Comparison of ENCODE assay signal across 29 cellular contexts in the genomic region with DNA sequence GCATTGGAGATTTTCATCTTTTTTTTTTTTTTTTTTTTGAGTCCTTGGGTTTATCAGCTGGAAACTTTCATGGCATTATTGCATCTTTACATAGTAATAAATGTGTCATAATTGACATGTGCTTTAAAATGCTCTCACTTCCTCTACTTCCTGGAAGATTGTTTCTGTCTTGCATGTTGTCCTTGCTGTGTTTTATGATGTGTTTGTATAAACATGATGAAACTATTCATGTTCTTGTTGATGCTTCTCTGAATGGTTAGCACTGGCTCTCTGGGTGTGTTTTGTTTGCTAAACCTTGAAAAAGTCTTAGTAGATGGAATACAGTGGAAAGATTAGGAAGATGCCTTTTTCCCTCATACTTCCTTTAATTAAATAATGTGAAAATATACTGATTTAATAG.
DNase-seq lines count a peak whose midpoint lies in the region; ATAC-seq and TF ChIP-seq lines count a peak whose summit lies in the region.
"Had no signal": no experiment of that assay in that cellular context is flagged by ENCODE, and none has a peak within 500 bp of the region (broad histone marks: within the 10 kb centered on the region; RNA-seq: fewer than 3 reads in every experiment).

No MANE protein-coding gene starts in this region.

- no peak for TF ChIP-seq CTCF in CD8-positive, alpha-beta T cell (IDR thresholded peaks at IDR 0.05)

- no peak overlapping the region for H3K4me3 ChIP-seq in CD8-positive, alpha-beta T cell (ENCODE audit: low read depth, low read length)
- no peak overlapping the region for H3K4me3 ChIP-seq in naive thymus-derived CD4-positive, alpha-beta T cell (ENCODE audit: low read length)
- H3K4me3 ChIP-seq: skin epidermis, tibial artery had no signal

- intact Hi-C loops in left colon (cut with DNase I, micrococcal nuclease) = no loop called here
- intact Hi-C loops in CD8-positive, alpha-beta T cell (cut with DNase I, micrococcal nuclease) = no loop called here
- intact Hi-C loops in naive thymus-derived CD4-positive, alpha-beta T cell (cut with micrococcal nuclease) = no loop called here

- H3K27me3 Mint-ChIP-seq in stimulated activated naive CD8-positive, alpha-beta T cell treated with anti-CD3 and anti-CD28 coated beads, Interleukin-15, Interleukin-2, amounts not matched to agents 100 ng/mL and 50 ng/mL, for 24 hours = no peaks in the 10 kb centered on the region
- no peaks in the 10 kb centered on the region for H3K27me3 Mint-ChIP-seq in stimulated activated naive CD8-positive, alpha-beta T cell treated with anti-CD3 and anti-CD28 coated beads, Interleukin-15, amount 100 ng/mL, for 72 hours
- H3K27me3 Mint-ChIP-seq in activated T-helper 17 cell treated with anti-CD3 and anti-CD28 coated beads, Interleukin-2, amount 50 U/mL, for 72 hours = no peaks in the 10 kb centered on the region
- no peaks in the 10 kb centered on the region for H3K27me3 Mint-ChIP-seq in CD8-positive, alpha-beta T cell (ENCODE audit: low read depth)
- no peaks in the 10 kb centered on the region for H3K27me3 Mint-ChIP-seq in naive thymus-derived CD4-positive, alpha-beta T cell
- H3K27me3 Mint-ChIP-seq: activated CD4-positive, alpha-beta memory T cell treated with anti-CD3 and anti-CD28 coated beads, Interleukin-2, amount 10 ng/mL, durations not matched to agents 7 days and 5 days; activated naive CD4-positive, alpha-beta T cell treated with anti-CD3 and anti-CD28 coated beads, Interleukin-2, amount 50 U/mL, for 24 hours; B cell; dendritic cell treated with granulocyte-macrophage colony-stimulating factor and Interleukin-4, amounts not matched to agents 40 ng/mL and 50 ng/mL, for 4 days; naive B cell; T-cell had no signal

- no peak overlapping the region for H3K27ac ChIP-seq in CD8-positive, alpha-beta T cell (ENCODE audit: low read depth, low read length)
- H3K27ac ChIP-seq in naive thymus-derived CD4-positive, alpha-beta T cell (ENCODE audit: low read depth, low read length) = no peak overlapping the region
- H3K27ac ChIP-seq: skin epidermis, tibial artery had no signal

- no peak for DNase-seq in stimulated activated naive CD8-positive, alpha-beta T cell treated with anti-CD3 and anti-CD28 coated beads, Interleukin-15, amount 100 ng/mL, for 72 hours
- DNase-seq in left colon (no peak), KG1 (lab: John Stamatoyannopoulos, UW) (no peak), AG20443 (ENCODE audit: low spot score) (no peak)
- no peak for DNase-seq in CD8-positive, alpha-beta T cell
- no peak for DNase-seq in naive thymus-derived CD4-positive, alpha-beta T cell
- DNase-seq: activated CD4-positive, alpha-beta memory T cell treated with anti-CD3 and anti-CD28 coated beads, Interleukin-2, amount 10 ng/mL, durations not matched to agents 7 days and 5 days; activated CD4-positive, CD25-positive, alpha-beta regulatory T cell; activated CD8-positive, alpha-beta memory T cell treated with anti-CD3 and anti-CD28 coated beads, Interleukin-2, amount 50 U/mL, for 48 hours; anterior cingulate cortex; H7; Kasumi-1; left ventricle myocardium superior; naive B cell; NCI-H1092 treated with DMSO at 0.1 percent for 48 hours; NCI-H187 treated with DMSO at 0.1 percent for 48 hours; NCI-H2171 treated with DMSO at 0.1 percent for 48 hours; NCI-H510A treated with DMSO at 0.1 percent for 48 hours; NK-92 treated with Interleukin-12 subunit alpha and Interleukin-12 subunit beta, amount 100 ng/mL, for 24 hours; SHP77; T-cell; tibial artery had no signal

- CTCF ChIA-PET in CD8-positive, alpha-beta T cell (lab: Charles Lee) = no interaction called here
- CTCF ChIA-PET in naive thymus-derived CD4-positive, alpha-beta T cell (lab: Charles Lee) = interaction anchor here (0.6 kb wide), 1 partner anchor 1977 kb away, joined by 3 read pairs; no protein-coding TSS in a partner anchor

- ATAC-seq in stimulated activated naive CD8-positive, alpha-beta T cell treated with anti-CD3 and anti-CD28 coated beads, Interleukin-15, amount 100 ng/mL, for 72 hours = no peak
- ATAC-seq in activated T-helper 17 cell treated with anti-CD3 and anti-CD28 coated beads, Interleukin-2, amount 50 U/mL, for 72 hours (replicated peaks) = no peak
- peak; percentile 85 for ATAC-seq in left colon
- ATAC-seq in CD8-positive, alpha-beta T cell = no peak
- no peak for ATAC-seq in naive thymus-derived CD4-positive, alpha-beta T cell
- ATAC-seq: left ventricle myocardium superior, T-cell had no signal

- peaks cover 7% of the 10 kb centered on the region for H3K4me1 ChIP-seq in CD8-positive, alpha-beta T cell (ENCODE audit: insufficient read depth, low read length)
- no peaks in the 10 kb centered on the region for H3K4me1 ChIP-seq in naive thymus-derived CD4-positive, alpha-beta T cell (ENCODE audit: control insufficient read depth in 2 of 2, insufficient read depth in 2 of 2, low read length in 2 of 2)
- H3K4me1 ChIP-seq: tibial artery had no signal

- no peaks in the 10 kb centered on the region for H3K27me3 ChIP-seq in CD8-positive, alpha-beta T cell (ENCODE audit: insufficient read depth, low read length)
- no peaks in the 10 kb centered on the region for H3K27me3 ChIP-seq in naive thymus-derived CD4-positive, alpha-beta T cell (ENCODE audit: control insufficient read depth in 2 of 2, insufficient read depth in 2 of 2, low read length in 2 of 2)

- no peaks in the 10 kb centered on the region for H3K9me3 Mint-ChIP-seq in stimulated activated naive CD8-positive, alpha-beta T cell treated with anti-CD3 and anti-CD28 coated beads, Interleukin-15, Interleukin-2, amounts not matched to agents 100 ng/mL and 50 ng/mL, for 24 hours
- H3K9me3 Mint-ChIP-seq in stimulated activated naive CD8-positive, alpha-beta T cell treated with anti-CD3 and anti-CD28 coated beads, Interleukin-15, amount 100 ng/mL, for 72 hours = no peaks in the 10 kb centered on the region
- no peaks in the 10 kb centered on the region for H3K9me3 Mint-ChIP-seq in activated T-helper 17 cell treated with anti-CD3 and anti-CD28 coated beads, Interleukin-2, amount 50 U/mL, for 72 hours
- H3K9me3 Mint-ChIP-seq in CD8-positive, alpha-beta T cell = no peaks in the 10 kb centered on the region
- peaks cover 0 to 3% (median 0%) of the 10 kb centered on the region in 11 donors for H3K9me3 Mint-ChIP-seq in naive thymus-derived CD4-positive, alpha-beta T cell
- H3K9me3 Mint-ChIP-seq: activated CD4-positive, alpha-beta memory T cell treated with anti-CD3 and anti-CD28 coated beads, Interleukin-2, amount 10 ng/mL, durations not matched to agents 7 days and 5 days; activated naive CD4-positive, alpha-beta T cell treated with anti-CD3 and anti-CD28 coated beads, Interleukin-2, amount 50 U/mL, for 24 hours; activated T-helper 2 cell treated with anti-CD3 and anti-CD28 coated beads, Interferon-gamma antibody, Interleukin-2, Interleukin-4, amounts not matched to agents 10 μg/mL and 5 μg/mL and 100 μg/mL, durations not matched to agents 14 hours and 24 hours and 36 hours; dendritic cell treated with granulocyte-macrophage colony-stimulating factor and Interleukin-4, amounts not matched to agents 40 ng/mL and 50 ng/mL, for 4 days; T-cell had no signal

- POLR2A ChIA-PET in CD8-positive, alpha-beta T cell (lab: Charles Lee) = no interaction called here
- POLR2A ChIA-PET in naive thymus-derived CD4-positive, alpha-beta T cell (lab: Charles Lee) = no interaction called here

- peak overlapping the region; percentile 8 for H3K27ac Mint-ChIP-seq in stimulated activated naive CD8-positive, alpha-beta T cell treated with anti-CD3 and anti-CD28 coated beads, Interleukin-15, Interleukin-2, amounts not matched to agents 100 ng/mL and 50 ng/mL, for 24 hours
- no peak overlapping the region for H3K27ac Mint-ChIP-seq in stimulated activated naive CD8-positive, alpha-beta T cell treated with anti-CD3 and anti-CD28 coated beads, Interleukin-15, amount 100 ng/mL, for 72 hours
- peak overlapping the region; percentile 82 for H3K27ac Mint-ChIP-seq in activated T-helper 17 cell treated with anti-CD3 and anti-CD28 coated beads, Interleukin-2, amount 50 U/mL, for 72 hours
- no peak overlapping the region for H3K27ac Mint-ChIP-seq in CD8-positive, alpha-beta T cell
- H3K27ac Mint-ChIP-seq in naive thymus-derived CD4-positive, alpha-beta T cell = peak overlapping the region in 1 of 9 donors; percentile 6
- H3K27ac Mint-ChIP-seq: activated CD4-positive, alpha-beta memory T cell treated with anti-CD3 and anti-CD28 coated beads, Interleukin-2, amount 10 ng/mL, durations not matched to agents 7 days and 5 days; activated T-helper 2 cell treated with anti-CD3 and anti-CD28 coated beads, Interferon-gamma antibody, Interleukin-2, Interleukin-4, amounts not matched to agents 10 μg/mL and 5 μg/mL and 100 μg/mL, durations not matched to agents 14 hours and 24 hours and 36 hours; B cell; T-cell had no signal

- H3K4me1 Mint-ChIP-seq in stimulated activated naive CD8-positive, alpha-beta T cell treated with anti-CD3 and anti-CD28 coated beads, Interleukin-15, Interleukin-2, amounts not matched to agents 100 ng/mL and 50 ng/mL, for 24 hours (ENCODE audit: low read depth) = peaks cover 42% of the 10 kb centered on the region
- H3K4me1 Mint-ChIP-seq in stimulated activated naive CD8-positive, alpha-beta T cell treated with anti-CD3 and anti-CD28 coated beads, Interleukin-15, amount 100 ng/mL, for 72 hours = peaks cover 24% of the 10 kb centered on the region
- H3K4me1 Mint-ChIP-seq in activated T-helper 17 cell treated with anti-CD3 and anti-CD28 coated beads, Interleukin-2, amount 50 U/mL, for 72 hours = peaks cover 54% of the 10 kb centered on the region
- H3K4me1 Mint-ChIP-seq in CD8-positive, alpha-beta T cell (ENCODE audit: low read depth) = peaks cover 56% of the 10 kb centered on the region
- peaks cover 20 to 74% (median 60%) of the 10 kb centered on the region in 7 donors for H3K4me1 Mint-ChIP-seq in naive thymus-derived CD4-positive, alpha-beta T cell

- no peaks in the 10 kb centered on the region for H3K36me3 ChIP-seq in CD8-positive, alpha-beta T cell (ENCODE audit: insufficient read depth, low read length)
- no peaks in the 10 kb centered on the region for H3K36me3 ChIP-seq in naive thymus-derived CD4-positive, alpha-beta T cell (ENCODE audit: control insufficient read depth in 2 of 3, insufficient read depth in 3 of 3, low read length in 3 of 3)
- H3K36me3 ChIP-seq: tibial artery had no signal

- H3K9me3 ChIP-seq in CD8-positive, alpha-beta T cell (ENCODE audit: low read length) = no peaks in the 10 kb centered on the region
- H3K9me3 ChIP-seq in naive thymus-derived CD4-positive, alpha-beta T cell (ENCODE audit: control insufficient read depth in 2 of 3, low read length in 3 of 3) = no peaks in the 10 kb centered on the region
- H3K9me3 ChIP-seq: tibial artery had no signal

- H3K36me3 Mint-ChIP-seq in stimulated activated naive CD8-positive, alpha-beta T cell treated with anti-CD3 and anti-CD28 coated beads, Interleukin-15, Interleukin-2, amounts not matched to agents 100 ng/mL and 50 ng/mL, for 24 hours (ENCODE audit: low read depth) = peaks cover 11% of the 10 kb centered on the region
- H3K36me3 Mint-ChIP-seq in activated T-helper 17 cell treated with anti-CD3 and anti-CD28 coated beads, Interleukin-2, amount 50 U/mL, for 72 hours (ENCODE audit: low read depth) = peaks cover 20% of the 10 kb centered on the region
- H3K36me3 Mint-ChIP-seq in CD8-positive, alpha-beta T cell = peaks cover 15% of the 10 kb centered on the region
- peaks cover 8 to 44% (median 12%) of the 10 kb centered on the region in 5 donors for H3K36me3 Mint-ChIP-seq in naive thymus-derived CD4-positive, alpha-beta T cell
- H3K36me3 Mint-ChIP-seq: naive B cell had no signal

- no peak overlapping the region for H3K4me3 Mint-ChIP-seq in stimulated activated naive CD8-positive, alpha-beta T cell treated with anti-CD3 and anti-CD28 coated beads, Interleukin-15, Interleukin-2, amounts not matched to agents 100 ng/mL and 50 ng/mL, for 24 hours
- no peak overlapping the region for H3K4me3 Mint-ChIP-seq in stimulated activated naive CD8-positive, alpha-beta T cell treated with anti-CD3 and anti-CD28 coated beads, Interleukin-15, amount 100 ng/mL, for 72 hours
- H3K4me3 Mint-ChIP-seq in activated T-helper 17 cell treated with anti-CD3 and anti-CD28 coated beads, Interleukin-2, amount 50 U/mL, for 72 hours = no peak overlapping the region
- no peak overlapping the region for H3K4me3 Mint-ChIP-seq in CD8-positive, alpha-beta T cell
- H3K4me3 Mint-ChIP-seq in naive thymus-derived CD4-positive, alpha-beta T cell = no peak overlapping the region
- H3K4me3 Mint-ChIP-seq: activated CD4-positive, alpha-beta memory T cell treated with anti-CD3 and anti-CD28 coated beads, Interleukin-2, amount 10 ng/mL, durations not matched to agents 7 days and 5 days; activated naive CD4-positive, alpha-beta T cell treated with anti-CD3 and anti-CD28 coated beads, Interleukin-2, amount 50 U/mL, for 24 hours; B cell; dendritic cell treated with granulocyte-macrophage colony-stimulating factor and Interleukin-4, amounts not matched to agents 40 ng/mL and 50 ng/mL, for 4 days; naive B cell; T-cell had no signal

Comparison
In these comparisons a context has a peak if more than half of its experiments do, and no peak if none do; other contexts are left out.
1. H3K27ac Mint-ChIP-seq: peak in stimulated activated naive CD8-positive, alpha-beta T cell treated with anti-CD3 and anti-CD28 coated beads, Interleukin-15, Interleukin-2, amounts not matched to agents 100 ng/mL and 50 ng/mL, for 24 hours (single experiment) and activated T-helper 17 cell treated with anti-CD3 and anti-CD28 coated beads, Interleukin-2, amount 50 U/mL, for 72 hours (single experiment); none in stimulated activated naive CD8-positive, alpha-beta T cell treated with anti-CD3 and anti-CD28 coated beads, Interleukin-15, amount 100 ng/mL, for 72 hours (0 of 2) and CD8-positive, alpha-beta T cell (single experiment).